In genomic region chr4:159684061-159684460, GRCh38 we compare ENCODE assay signal across 25 cellular contexts.
"Had no signal": no experiment of that assay in that cellular context is flagged by ENCODE, and none has a peak within 500 bp of the region (broad histone marks: within the 10 kb centered on the region; RNA-seq: fewer than 3 reads in every experiment).

No MANE protein-coding gene starts in this region.

- H3K27ac ChIP-seq: brain microvascular endothelial cell, cardiac muscle cell, colonic mucosa, esophagus squamous epithelium had no signal

- H3K36me3 ChIP-seq: brain microvascular endothelial cell, cardiac muscle cell, colonic mucosa, esophagus squamous epithelium had no signal

- H3K4me1 ChIP-seq: colonic mucosa, esophagus squamous epithelium had no signal

- DNase-seq: activated CD4-positive, alpha-beta memory T cell treated with anti-CD3 and anti-CD28 coated beads, Interleukin-2, amount 10 ng/mL, durations not matched to agents 7 days and 5 days; activated CD4-positive, alpha-beta T cell treated with anti-CD3 and anti-CD28 coated beads for 36 hours; activated CD4-positive, alpha-beta T cell treated with anti-CD3 and anti-CD28 coated beads, Interleukin-2, amount 10 ng/mL, durations not matched to agents 7 days and 5 days; activated CD4-positive, alpha-beta T cell treated with anti-CD3 and anti-CD28 coated beads, Interleukin-2, amount 50 U/mL, for 4 hours; activated CD4-positive, CD25-positive, alpha-beta regulatory T cell; activated CD4-positive, CD25-positive, alpha-beta regulatory T cell treated with anti-CD3 and anti-CD28 coated beads, Interleukin-2, amount 50 U/mL, for 72 hours; activated CD8-positive, alpha-beta memory T cell treated with anti-CD3 and anti-CD28 coated beads, Interleukin-2, amount 50 U/mL, for 48 hours; activated gamma-delta T cell; activated naive CD4-positive, alpha-beta T cell; activated naive CD4-positive, alpha-beta T cell treated with anti-CD3 and anti-CD28 coated beads, Interleukin-2, amount 10 ng/mL, durations not matched to agents 7 days and 5 days; activated naive CD8-positive, alpha-beta T cell treated with anti-CD3 and anti-CD28 coated beads, Interleukin-2, amount 10 ng/mL, durations not matched to agents 7 days and 5 days; activated T-cell treated with anti-CD3 and anti-CD28 coated beads for 4 hours; activated T-cell treated with anti-CD3 and anti-CD28 coated beads, Interleukin-2, amount 50 U/mL, for 24 hours; activated T-cell treated with anti-CD3 and anti-CD28 coated beads, Interleukin-2, amount 50 U/mL, for 72 hours; anterior cingulate cortex; brain microvascular endothelial cell; central memory CD4-positive, alpha-beta T cell; cerebellar nuclear complex; colonic mucosa; effector CD8-positive, alpha-beta T cell; erythroblast; esophagus squamous epithelium; head of caudate nucleus; T-helper 2 cell had no signal

- H3K27me3 ChIP-seq: brain microvascular endothelial cell, cardiac muscle cell, colonic mucosa, esophagus squamous epithelium had no signal

- H3K4me3 ChIP-seq: cardiac muscle cell, colonic mucosa, esophagus squamous epithelium had no signal

- H3K9me3 ChIP-seq: colonic mucosa, esophagus squamous epithelium had no signal
